ENCODE assay signal across 14 cellular contexts in genomic region chr17:70987867-70988340, GRCh38.
DNase-seq lines count a peak whose midpoint lies in the region; ATAC-seq and TF ChIP-seq lines count a peak whose summit lies in the region.
"Had no signal": no experiment of that assay in that cellular context is flagged by ENCODE, and none has a peak within 500 bp of the region (broad histone marks: within the 10 kb centered on the region; RNA-seq: fewer than 3 reads in every experiment).

No MANE protein-coding gene starts in this region.

- no peaks in the 10 kb centered on the region for H3K4me1 ChIP-seq in mucosa of descending colon (ENCODE audit: low read depth)

- H3K9me3 Mint-ChIP-seq in activated CD8-positive, alpha-beta memory T cell treated with anti-CD3 and anti-CD28 coated beads, Interleukin-2, amount 10 ng/mL, durations not matched to agents 7 days and 5 days (ENCODE audit: low read depth) = peaks cover 18% of the 10 kb centered on the region

- no peak for TF ChIP-seq CTCF in GM12865 (IDR thresholded peaks at IDR 0.05; ENCODE audit: insufficient read depth, low read depth, low read length, missing control alignments)
- no peak for TF ChIP-seq CTCF in mucosa of descending colon (IDR thresholded peaks at IDR 0.05)

- no peak overlapping the region for H3K4me3 Mint-ChIP-seq in activated CD8-positive, alpha-beta memory T cell treated with anti-CD3 and anti-CD28 coated beads, Interleukin-2, amount 10 ng/mL, durations not matched to agents 7 days and 5 days
- H3K4me3 Mint-ChIP-seq: activated T-cell treated with anti-CD3 and anti-CD28 coated beads, Interleukin-2, amount 50 U/mL, for 4 hours; effector memory CD8-positive, alpha-beta T cell had no signal

- H3K4me3 ChIP-seq in GM12865 (ENCODE audit: low read depth, low read length) (no peak overlapping the region), mucosa of descending colon (no peak overlapping the region)
- H3K4me3 ChIP-seq: GM23248, ovary had no signal

- no peak overlapping the region for H3K27ac Mint-ChIP-seq in activated CD8-positive, alpha-beta memory T cell treated with anti-CD3 and anti-CD28 coated beads, Interleukin-2, amount 10 ng/mL, durations not matched to agents 7 days and 5 days
- H3K27ac Mint-ChIP-seq: effector memory CD8-positive, alpha-beta T cell had no signal

- peak; percentile 73 for ATAC-seq in GM19397 (IDR thresholded peaks at IDR 0.05; ENCODE audit: unreplicated experiment)
- peak; percentile 76 for ATAC-seq in HG02981 (IDR thresholded peaks at IDR 0.05; ENCODE audit: unreplicated experiment)
- no peak for ATAC-seq in mucosa of descending colon
- no peak for ATAC-seq in activated CD8-positive, alpha-beta memory T cell treated with anti-CD3 and anti-CD28 coated beads, Interleukin-2, amount 10 ng/mL, durations not matched to agents 7 days and 5 days
- ATAC-seq in esophagus mucosa = no peak
- ATAC-seq: activated T-cell treated with anti-CD3 and anti-CD28 coated beads, Interleukin-2, amount 50 U/mL, for 4 hours; effector memory CD8-positive, alpha-beta T cell had no signal

- CTCF ChIA-PET in activated CD8-positive, alpha-beta memory T cell treated with anti-CD3 and anti-CD28 coated beads, Interleukin-2, amount 10 ng/mL, durations not matched to agents 7 days and 5 days (lab: Charles Lee) = no interaction called here

- no peaks in the 10 kb centered on the region for H3K36me3 ChIP-seq in mucosa of descending colon (ENCODE audit: low read depth)
- H3K36me3 ChIP-seq: ovary, WERI-Rb-1 had no signal

- peaks cover 12% of the 10 kb centered on the region for H3K9me3 ChIP-seq in mucosa of descending colon
- H3K9me3 ChIP-seq: ovary had no signal

- H3K27me3 Mint-ChIP-seq in activated CD8-positive, alpha-beta memory T cell treated with anti-CD3 and anti-CD28 coated beads, Interleukin-2, amount 10 ng/mL, durations not matched to agents 7 days and 5 days = no peaks in the 10 kb centered on the region
- H3K27me3 Mint-ChIP-seq: effector memory CD8-positive, alpha-beta T cell had no signal

- DNase-seq in GM12865 (ENCODE audit: low read depth) (peak; percentile 73), RPMI8226 (peak; percentile 42), mucosa of descending colon (no peak), NCI-H1694 treated with DMSO at 0.1 percent for 48 hours (lab: John Stamatoyannopoulos, UW) (no peak)
- DNase-seq in activated CD8-positive, alpha-beta memory T cell treated with anti-CD3 and anti-CD28 coated beads, Interleukin-2, amount 10 ng/mL, durations not matched to agents 7 days and 5 days = no peak
- DNase-seq: activated T-cell treated with anti-CD3 and anti-CD28 coated beads, Interleukin-2, amount 50 U/mL, for 4 hours; effector memory CD8-positive, alpha-beta T cell; GM23248; mammary epithelial cell; ovary; WERI-Rb-1 had no signal

- intact Hi-C loops in mucosa of descending colon (cut with DNase I, micrococcal nuclease) = no loop called here

- no peaks in the 10 kb centered on the region for H3K4me1 Mint-ChIP-seq in activated CD8-positive, alpha-beta memory T cell treated with anti-CD3 and anti-CD28 coated beads, Interleukin-2, amount 10 ng/mL, durations not matched to agents 7 days and 5 days

- peaks cover 2% of the 10 kb centered on the region for H3K36me3 Mint-ChIP-seq in activated CD8-positive, alpha-beta memory T cell treated with anti-CD3 and anti-CD28 coated beads, Interleukin-2, amount 10 ng/mL, durations not matched to agents 7 days and 5 days

Comparison
In these comparisons a context has a peak if more than half of its experiments do, and no peak if none do; other contexts are left out.
1. DNase-seq: peak in GM12865 (single experiment) and RPMI8226 (single experiment); none in mucosa of descending colon (0 of 3), NCI-H1694 treated with DMSO at 0.1 percent for 48 hours (single experiment) and activated CD8-positive, alpha-beta memory T cell treated with anti-CD3 and anti-CD28 coated beads, Interleukin-2, amount 10 ng/mL, durations not matched to agents 7 days and 5 days (single experiment).
2. ATAC-seq: peak in GM19397 (single experiment) and HG02981 (single experiment); none in mucosa of descending colon (single experiment), activated CD8-positive, alpha-beta memory T cell treated with anti-CD3 and anti-CD28 coated beads, Interleukin-2, amount 10 ng/mL, durations not matched to agents 7 days and 5 days (single experiment) and esophagus mucosa (single experiment).